In the genomic region with DNA sequence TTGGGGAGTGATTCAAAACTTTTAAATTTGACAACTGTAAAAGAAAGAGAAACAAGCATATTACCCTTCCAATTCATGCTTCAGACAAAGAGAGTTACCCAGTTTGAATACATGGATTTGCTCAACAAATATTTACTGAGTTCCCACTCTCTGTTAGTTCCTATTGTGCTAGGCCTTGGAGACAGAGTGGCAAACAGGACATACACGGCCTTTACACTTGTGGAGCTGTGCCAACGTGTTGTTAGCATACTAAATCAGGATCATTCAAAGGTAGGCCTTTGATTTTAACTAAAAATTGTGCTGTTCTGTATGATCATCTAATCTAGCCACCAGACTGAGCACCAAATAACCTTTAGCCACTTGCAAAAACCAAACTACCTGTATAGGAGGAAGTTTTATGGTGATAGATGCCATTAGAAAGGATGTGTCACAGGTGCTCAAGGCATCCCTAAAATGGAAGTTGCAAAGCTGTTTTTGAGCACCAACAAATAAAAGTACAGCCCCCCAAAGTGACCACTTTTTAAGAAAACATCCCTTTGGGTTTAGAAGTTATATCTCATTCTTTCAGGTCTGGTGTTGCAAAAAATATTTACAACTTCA, we compare ENCODE assay signal across 1 cellular context.
TF ChIP-seq lines count a peak whose summit lies in the region.

No MANE protein-coding gene starts in this region.

TF ChIP-seq in HepG2, 621 proteins besides CTCF, POLR2A, EP300 and RAD21 (continued from another document and continues in another):
- TF ChIP-seq NFATC3 (CRISPR knock-in tag; IDR thresholded peaks at IDR 0.05) (no peak), GMEB1 (CRISPR knock-in tag; IDR thresholded peaks at IDR 0.05; ENCODE audit: borderline replicate concordance) (no peak), CENPX (CRISPR knock-in tag; IDR thresholded peaks at IDR 0.05) (no peak), ZBTB42 (CRISPR knock-in tag; IDR thresholded peaks at IDR 0.05) (no peak), ZNF569 (CRISPR knock-in tag; IDR thresholded peaks at IDR 0.05; ENCODE audit: borderline replicate concordance) (no peak), ZNF207 (IDR thresholded peaks at IDR 0.05; ENCODE audit: borderline replicate concordance) (no peak), ZNF646 (CRISPR knock-in tag; IDR thresholded peaks at IDR 0.05) (peak; percentile 66; the same call in 1 of the 2 replicates), GTF2F1 (IDR thresholded peaks at IDR 0.05; ENCODE audit: low read length) (no peak), ZNF451 (CRISPR knock-in tag; IDR thresholded peaks at IDR 0.05) (no peak), MEF2D (CRISPR knock-in tag; IDR thresholded peaks at IDR 0.05) (peak; percentile 69), ZFP82 (CRISPR knock-in tag; IDR thresholded peaks at IDR 0.05; ENCODE audit: borderline replicate concordance) (no peak), ZNF205 (CRISPR knock-in tag; IDR thresholded peaks at IDR 0.05) (peak; percentile 81), GRHL1 (CRISPR knock-in tag; conservative IDR thresholded peaks at IDR 0.05) (no peak), MAFK (conservative IDR thresholded peaks at IDR 0.05 in 1 of 2, IDR thresholded peaks at IDR 0.05 in 1 of 2; ENCODE audit: low read length in 2 of 2) (no peak), ZEB1 (IDR thresholded peaks at IDR 0.05; ENCODE audit: insufficient replicate concordance, low read depth) (no peak), NR1H2 (CRISPR knock-in tag; IDR thresholded peaks at IDR 0.05; ENCODE audit: borderline replicate concordance, low read depth) (no peak), TOPORS (CRISPR knock-in tag; IDR thresholded peaks at IDR 0.05) (no peak), ZNF598 (CRISPR knock-in tag; IDR thresholded peaks at IDR 0.05; ENCODE audit: borderline replicate concordance) (no peak), NFE2 (CRISPR knock-in tag; IDR thresholded peaks at IDR 0.05) (no peak), ZNF280D (CRISPR knock-in tag; IDR thresholded peaks at IDR 0.05) (no peak), PPARG (CRISPR knock-in tag; conservative IDR thresholded peaks at IDR 0.05) (peak; percentile 74), NR3C1 (CRISPR knock-in tag; IDR thresholded peaks at IDR 0.05) (no peak), MTA1 (CRISPR knock-in tag; IDR thresholded peaks at IDR 0.05; ENCODE audit: borderline replicate concordance) (no peak; the same call in 1 of the 2 replicates), MTERF4 (CRISPR knock-in tag; IDR thresholded peaks at IDR 0.05) (no peak), ZNF382 (CRISPR knock-in tag; IDR thresholded peaks at IDR 0.05; ENCODE audit: borderline replicate concordance) (no peak), FOSL2 (CRISPR knock-in tag; IDR thresholded peaks at IDR 0.05) (peak; percentile 66), SETDB1 (CRISPR knock-in tag; IDR thresholded peaks at IDR 0.05; ENCODE audit: borderline replicate concordance) (no peak), HES4 (CRISPR knock-in tag; IDR thresholded peaks at IDR 0.05; ENCODE audit: borderline replicate concordance) (no peak)
- TF ChIP-seq, protein P1, sequence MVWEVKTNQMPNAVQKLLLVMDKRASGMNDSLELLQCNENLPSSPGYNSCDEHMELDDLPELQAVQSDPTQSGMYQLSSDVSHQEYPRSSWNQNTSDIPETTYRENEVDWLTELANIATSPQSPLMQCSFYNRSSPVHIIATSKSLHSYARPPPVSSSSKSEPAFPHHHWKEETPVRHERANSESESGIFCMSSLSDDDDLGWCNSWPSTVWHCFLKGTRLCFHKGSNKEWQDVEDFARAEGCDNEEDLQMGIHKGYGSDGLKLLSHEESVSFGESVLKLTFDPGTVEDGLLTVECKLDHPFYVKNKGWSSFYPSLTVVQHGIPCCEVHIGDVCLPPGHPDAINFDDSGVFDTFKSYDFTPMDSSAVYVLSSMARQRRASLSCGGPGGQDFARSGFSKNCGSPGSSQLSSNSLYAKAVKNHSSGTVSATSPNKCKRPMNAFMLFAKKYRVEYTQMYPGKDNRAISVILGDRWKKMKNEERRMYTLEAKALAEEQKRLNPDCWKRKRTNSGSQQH (CRISPR knock-in tag; IDR thresholded peaks at IDR 0.05; ENCODE audit: low read depth) = peak; percentile 19; the same call in 1 of the 2 replicates
- TF ChIP-seq, protein P2, sequence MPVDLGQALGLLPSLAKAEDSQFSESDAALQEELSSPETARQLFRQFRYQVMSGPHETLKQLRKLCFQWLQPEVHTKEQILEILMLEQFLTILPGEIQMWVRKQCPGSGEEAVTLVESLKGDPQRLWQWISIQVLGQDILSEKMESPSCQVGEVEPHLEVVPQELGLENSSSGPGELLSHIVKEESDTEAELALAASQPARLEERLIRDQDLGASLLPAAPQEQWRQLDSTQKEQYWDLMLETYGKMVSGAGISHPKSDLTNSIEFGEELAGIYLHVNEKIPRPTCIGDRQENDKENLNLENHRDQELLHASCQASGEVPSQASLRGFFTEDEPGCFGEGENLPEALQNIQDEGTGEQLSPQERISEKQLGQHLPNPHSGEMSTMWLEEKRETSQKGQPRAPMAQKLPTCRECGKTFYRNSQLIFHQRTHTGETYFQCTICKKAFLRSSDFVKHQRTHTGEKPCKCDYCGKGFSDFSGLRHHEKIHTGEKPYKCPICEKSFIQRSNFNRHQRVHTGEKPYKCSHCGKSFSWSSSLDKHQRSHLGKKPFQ (CRISPR knock-in tag; IDR thresholded peaks at IDR 0.05; ENCODE audit: insufficient replicate concordance) = no peak
- TF ChIP-seq, protein P3, sequence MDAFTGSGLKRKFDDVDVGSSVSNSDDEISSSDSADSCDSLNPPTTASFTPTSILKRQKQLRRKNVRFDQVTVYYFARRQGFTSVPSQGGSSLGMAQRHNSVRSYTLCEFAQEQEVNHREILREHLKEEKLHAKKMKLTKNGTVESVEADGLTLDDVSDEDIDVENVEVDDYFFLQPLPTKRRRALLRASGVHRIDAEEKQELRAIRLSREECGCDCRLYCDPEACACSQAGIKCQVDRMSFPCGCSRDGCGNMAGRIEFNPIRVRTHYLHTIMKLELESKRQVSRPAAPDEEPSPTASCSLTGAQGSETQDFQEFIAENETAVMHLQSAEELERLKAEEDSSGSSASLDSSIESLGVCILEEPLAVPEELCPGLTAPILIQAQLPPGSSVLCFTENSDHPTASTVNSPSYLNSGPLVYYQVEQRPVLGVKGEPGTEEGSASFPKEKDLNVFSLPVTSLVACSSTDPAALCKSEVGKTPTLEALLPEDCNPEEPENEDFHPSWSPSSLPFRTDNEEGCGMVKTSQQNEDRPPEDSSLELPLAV (CRISPR knock-in tag; conservative IDR thresholded peaks at IDR 0.05; ENCODE audit: low read depth) = no peak
- TF ChIP-seq, protein P4, sequence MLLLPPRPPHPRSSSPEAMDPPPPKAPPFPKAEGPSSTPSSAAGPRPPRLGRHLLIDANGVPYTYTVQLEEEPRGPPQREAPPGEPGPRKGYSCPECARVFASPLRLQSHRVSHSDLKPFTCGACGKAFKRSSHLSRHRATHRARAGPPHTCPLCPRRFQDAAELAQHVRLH (CRISPR knock-in tag; IDR thresholded peaks at IDR 0.05; ENCODE audit: borderline replicate concordance, low read depth) = no peak
